9 cellular contexts compared by ENCODE assay signal in genomic region chr20:47350691-47351545, GRCh38. TPM values are rescaled to one million over a fixed set of nuclear protein-coding genes. Genes with fewer than 3 reads are reported as not detected.
DNase-seq lines count a peak whose midpoint lies in the region; ATAC-seq, FAIRE-seq and TF ChIP-seq lines count a peak whose summit lies in the region.
"Had no signal": no experiment of that assay in that cellular context is flagged by ENCODE, and none has a peak within 500 bp of the region (broad histone marks: within the 10 kb centered on the region; RNA-seq: fewer than 3 reads in every experiment).

No MANE protein-coding gene starts in this region.

- no peak for TF ChIP-seq CTCF in Panc1 (IDR thresholded peaks at IDR 0.05)
- no peak for TF ChIP-seq CTCF in foreskin keratinocyte (conservative IDR thresholded peaks at IDR 0.05)
- no peak for TF ChIP-seq CTCF in retinal pigment epithelial cell (conservative IDR thresholded peaks at IDR 0.05; ENCODE audit: low read depth, low read length)

- no peaks in the 10 kb centered on the region for H3K9me3 ChIP-seq in Panc1 (ENCODE audit: control insufficient read depth, insufficient read depth, low read depth, low read length)

- peaks cover 33% of the 10 kb centered on the region for H3K4me1 Mint-ChIP-seq in activated T-helper 17 cell treated with anti-CD3 and anti-CD28 coated beads, Interleukin-2, amount 50 U/mL, for 72 hours

- H3K9me3 Mint-ChIP-seq in activated T-helper 17 cell treated with anti-CD3 and anti-CD28 coated beads, Interleukin-2, amount 50 U/mL, for 72 hours = no peaks in the 10 kb centered on the region

- peaks cover 35% of the 10 kb centered on the region for H3K36me3 Mint-ChIP-seq in activated T-helper 17 cell treated with anti-CD3 and anti-CD28 coated beads, Interleukin-2, amount 50 U/mL, for 72 hours (ENCODE audit: low read depth)

- peaks cover 2% of the 10 kb centered on the region; the same call in 1 of the 2 replicates for H3K36me3 ChIP-seq in Panc1 (ENCODE audit: control insufficient read depth, insufficient read depth, low read length)

- CTCF ChIA-PET in Panc1 (lab: Charles Lee) = interaction anchor here (0.7 to 1.5 kb wide), 2 partner anchors 33 to 77 kb away, joined by 5 to 6 read pairs; no protein-coding TSS in a partner anchor

- no peaks in the 10 kb centered on the region for H3K27me3 Mint-ChIP-seq in activated T-helper 17 cell treated with anti-CD3 and anti-CD28 coated beads, Interleukin-2, amount 50 U/mL, for 72 hours

- POLR2A ChIA-PET in Panc1 (lab: Charles Lee) = interaction anchor here (0.7 kb wide), 1 partner anchor 1102 kb away, joined by 3 read pairs; no protein-coding TSS in a partner anchor

- no peak for ATAC-seq in Panc1
- ATAC-seq in foreskin keratinocyte = no peak
- no peak for ATAC-seq in activated T-helper 17 cell treated with anti-CD3 and anti-CD28 coated beads, Interleukin-2, amount 50 U/mL, for 72 hours (replicated peaks)

- no peak for FAIRE-seq in GM19239 (lab: Jason Lieb, UNC)

- H3K27ac Mint-ChIP-seq in activated T-helper 17 cell treated with anti-CD3 and anti-CD28 coated beads, Interleukin-2, amount 50 U/mL, for 72 hours = no peak overlapping the region

- intact Hi-C loops in Panc1 (cut with micrococcal nuclease; ENCODE audit: unreplicated experiment) = no loop called here

- BruUV-seq in Panc1 (replicated peaks; lab: Mats Ljungman, UMichigan) = TSS peak; percentile 3

- in situ Hi-C loops in Panc1 (cut with HindIII; ENCODE audit: low pct_unique_long_range_greater_than_20kb, low sequenced_read_pairs) = no loop called here

- H3K4me3 Mint-ChIP-seq in activated T-helper 17 cell treated with anti-CD3 and anti-CD28 coated beads, Interleukin-2, amount 50 U/mL, for 72 hours = no peak overlapping the region

- H3K4me1 ChIP-seq in Panc1 (ENCODE audit: control insufficient read depth, insufficient read depth, low read length) = peaks cover 97% of the 10 kb centered on the region
- peaks cover 64% of the 10 kb centered on the region for H3K4me1 ChIP-seq in foreskin keratinocyte

- no peak for DNase-seq in Panc1 (ENCODE audit: low read depth, low spot score)
- DNase-seq in foreskin keratinocyte = no peak
- DNase-seq in retinal pigment epithelial cell (ENCODE audit: low read depth) = no peak
- no peak for DNase-seq in NCI-H2171 (lab: John Stamatoyannopoulos, UW)
- DNase-seq in NCI-H446 treated with DMSO at 0.1 percent for 48 hours (lab: John Stamatoyannopoulos, UW) = no peak
- no peak for DNase-seq in GM19239 (ENCODE audit: insufficient read length, low spot score)
- DNase-seq: stimulated activated CD4-positive, alpha-beta T cell treated with anti-CD3 and anti-CD28 coated beads, Interleukin-4, amount 100 ng/mL, for 24 hours had no signal

- H3K27me3 ChIP-seq in Panc1 (ENCODE audit: control insufficient read depth, insufficient read depth, low read length) (no peaks in the 10 kb centered on the region), foreskin keratinocyte (no peaks in the 10 kb centered on the region)

- H3K4me3 ChIP-seq in GM08714 (ENCODE audit: low read length) = peak overlapping the region; percentile 83
- H3K4me3 ChIP-seq in Panc1 (ENCODE audit: low read depth in 2 of 2, low read length in 2 of 2) = peak overlapping the region; percentile 16 to 28
- peak overlapping the region; percentile 14 for H3K4me3 ChIP-seq in retinal pigment epithelial cell (ENCODE audit: low read length)

- H3K27ac ChIP-seq in Panc1 (ENCODE audit: low read length) (peak overlapping the region; percentile 100), foreskin keratinocyte (peak overlapping the region; percentile 73)

RNA-seq across cellular contexts. Expression of gene ZMYND8, which starts 5.6 kb away (rescaled TPM):
- 50.7 TPM for total RNA-seq in Panc1 (2021; ENCODE audit: unreplicated experiment)
- polyA plus RNA-seq in Panc1 (2012; ENCODE audit: insufficient read length) = 26.6 TPM
- 29.7 and 31.1 TPM in 2 replicates for total RNA-seq in foreskin keratinocyte
- polyA plus RNA-seq in foreskin keratinocyte = 7.9 and 9.1 TPM in 2 replicates
- 10 to 100 TPM; 35.3 to 39.4 TPM for total RNA-seq in activated T-helper 17 cell treated with anti-CD3 and anti-CD28 coated beads, Interleukin-2, amount 50 U/mL, for 72 hours

Comparison
In these comparisons a context has a peak if more than half of its experiments do, and no peak if none do; other contexts are left out.
1. H3K4me3 ChIP-seq: peak in every context shown above with its lines; median percentile 83 in GM08714; 22 in Panc1; 14 in retinal pigment epithelial cell.